22 cellular contexts compared by ENCODE assay signal in genomic region chr1:5659606-5660005, GRCh38.
"Had no signal": no experiment of that assay in that cellular context is flagged by ENCODE, and none has a peak within 500 bp of the region (broad histone marks: within the 10 kb centered on the region; RNA-seq: fewer than 3 reads in every experiment).

No MANE protein-coding gene starts in this region.

- H3K36me3 ChIP-seq: colonic mucosa, gastrocnemius medialis, pancreas, right lobe of liver, thoracic aorta, transverse colon had no signal

- H3K27me3 ChIP-seq: colonic mucosa, hepatocyte, pancreas, right lobe of liver, transverse colon had no signal

- H3K4me2 ChIP-seq: hepatocyte had no signal

- DNase-seq: colonic mucosa; dermis blood vessel endothelial cell; gastrocnemius medialis; glutamatergic neuron; kidney; left ventricle myocardium superior; mesenchymal stem cell; naive B cell; occipital lobe; stimulated activated CD4-positive, alpha-beta T cell treated with anti-CD3 and anti-CD28 coated beads, Interleukin-2, amount 100 ng/mL, for 24 hours; stimulated activated CD4-positive, alpha-beta T cell treated with anti-CD3 and anti-CD28 coated beads, Interleukin-4, amount 100 ng/mL, for 4 hours; stimulated activated naive B cell treated with anti-CD40 and anti-IgM and Interleukin-4, amounts not matched to agents 10 μg/mL and 1 μg/mL and 100 μg/mL, for 72 hours; stimulated activated naive CD8-positive, alpha-beta T cell treated with anti-CD3 and anti-CD28 coated beads, Interleukin-15, amount 100 ng/mL, for 72 hours; transverse colon had no signal

- H3K4me1 Mint-ChIP-seq: naive B cell; nephron; stimulated activated naive B cell treated with anti-CD40 and anti-IgM and Interleukin-4, amounts not matched to agents 10 μg/mL and 1 μg/mL and 100 μg/mL, for 72 hours had no signal

- H3K4me1 ChIP-seq: colonic mucosa, gastrocnemius medialis, pancreas, right lobe of liver, transverse colon had no signal

- H3K4me3 Mint-ChIP-seq: naive B cell; nephron; stimulated activated naive B cell treated with anti-CD40 and anti-IgM and Interleukin-4, amounts not matched to agents 10 μg/mL and 1 μg/mL and 100 μg/mL, for 72 hours; stimulated activated naive CD8-positive, alpha-beta T cell treated with anti-CD3 and anti-CD28 coated beads, Interleukin-15, amount 100 ng/mL, for 72 hours had no signal

- H3K9me3 Mint-ChIP-seq: stimulated activated naive CD8-positive, alpha-beta T cell treated with anti-CD3 and anti-CD28 coated beads, Interleukin-15, amount 100 ng/mL, for 72 hours had no signal

- H3K27me3 Mint-ChIP-seq: stimulated activated naive CD8-positive, alpha-beta T cell treated with anti-CD3 and anti-CD28 coated beads, Interleukin-15, amount 100 ng/mL, for 72 hours had no signal

- H3K36me3 Mint-ChIP-seq: naive B cell had no signal

- H3K27ac Mint-ChIP-seq: nephron; progenitor cell of endocrine pancreas; stimulated activated naive B cell treated with anti-CD40 and anti-IgM and Interleukin-4, amounts not matched to agents 10 μg/mL and 1 μg/mL and 100 μg/mL, for 72 hours had no signal

- H3K79me2 ChIP-seq: hepatocyte had no signal

- H2AFZ ChIP-seq: hepatocyte had no signal

- H3K27ac ChIP-seq: colonic mucosa, gastrocnemius medialis, hepatocyte, pancreas, right lobe of liver, thoracic aorta, transverse colon had no signal

- H3K4me3 ChIP-seq: colonic mucosa, gastrocnemius medialis, hepatocyte, lung, pancreas, right lobe of liver, skin epidermis, thoracic aorta, transverse colon had no signal

- H3K9me3 ChIP-seq: colonic mucosa, gastrocnemius medialis, pancreas, right lobe of liver, thoracic aorta, transverse colon had no signal
